ENCODE assay signal across 26 cellular contexts in the genomic region with DNA sequence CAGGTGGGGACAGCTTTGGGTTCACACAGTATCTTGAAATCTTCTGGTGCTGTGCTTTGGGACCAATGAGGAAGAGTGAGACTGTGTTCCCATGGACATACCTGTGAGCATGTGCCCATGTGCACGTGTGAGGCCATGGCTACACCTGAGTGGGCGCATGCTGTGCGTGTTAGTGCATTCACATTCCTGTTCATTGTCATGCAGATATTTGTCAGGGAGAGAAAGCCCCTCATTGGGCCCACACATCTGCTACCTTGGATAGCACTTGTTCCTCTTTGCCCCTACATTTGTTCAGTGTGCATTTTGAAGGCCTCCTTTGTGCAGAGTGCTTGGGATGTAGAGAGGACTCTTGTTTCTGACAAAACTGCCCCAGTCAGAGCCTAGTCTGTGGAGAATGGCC.
A peak's percentile ranks its signal among the peaks of the same experiment; 100 is the strongest.
DNase-seq lines count a peak whose midpoint lies in the region; ATAC-seq, FAIRE-seq and TF ChIP-seq lines count a peak whose summit lies in the region.
"Had no signal": no experiment of that assay in that cellular context is flagged by ENCODE, and none has a peak within 500 bp of the region (broad histone marks: within the 10 kb centered on the region; RNA-seq: fewer than 3 reads in every experiment).

No MANE protein-coding gene starts in this region.

- RAD21 ChIA-PET in GM12878 (lab: Charles Lee; ENCODE audit: unreplicated experiment): interaction anchor here (1.0 to 1.6 kb wide), 3 partner anchors 28 to 87 kb away, joined by 3 to 4 read pairs (median 4); no protein-coding TSS in a partner anchor

- no peaks in the 10 kb centered on the region for H3K27me3 ChIP-seq in GM12878 (replicated peaks in 1 of 2; ENCODE audit: control insufficient read depth in 2 of 2, insufficient read depth in 2 of 2, low read length in 1 of 2)
- H3K27me3 ChIP-seq: tibial artery had no signal

- no peak for DNase-seq in GM12878 (ENCODE audit: low read depth, low spot score)
- DNase-seq in type B pancreatic cell (ENCODE audit: extremely low spot score, unreplicated experiment): peak; percentile 48
- no peak for DNase-seq in activated gamma-delta T cell (lab: John Stamatoyannopoulos, UW)
- no peak for DNase-seq in kidney tubule cell (ENCODE audit: low spot score)
- DNase-seq: activated B cell treated with CpG ODN at 0.5 μM for 24 hours; activated naive CD4-positive, alpha-beta T cell; amniotic stem cell; CD4-positive, alpha-beta memory T cell; dermis blood vessel endothelial cell; Kasumi-1; kidney; NCI-H524; psoas muscle; stimulated activated CD4-positive, alpha-beta T cell treated with anti-CD3 and anti-CD28 coated beads, Interleukin-2, amount 100 ng/mL, for 24 hours; stimulated activated naive CD4-positive, alpha-beta T cell; tibial artery had no signal

- ATAC-seq in GM19395 (IDR thresholded peaks at IDR 0.05; ENCODE audit: unreplicated experiment) (peak; percentile 36), HG02798 (IDR thresholded peaks at IDR 0.05; ENCODE audit: poor library complexity, unreplicated experiment) (peak; percentile 1), GM12878 (no peak; the same call in 1 of the 3 replicates), GM19467 (IDR thresholded peaks at IDR 0.05; ENCODE audit: unreplicated experiment) (no peak)
- ATAC-seq: HCT116, psoas muscle, SK-N-SH treated with all-trans-retinoic acid at 6 μM for 48 hours had no signal

- POLR2A ChIA-PET in GM12878 (lab: Charles Lee): no interaction called here

- no peak overlapping the region for H3K9ac ChIP-seq in GM12878 (ENCODE audit: control insufficient read depth, insufficient read depth, low read length)

- SMC1A ChIA-PET in GM12878 (lab: Charles Lee; ENCODE audit: uncharacterized antibody, unreplicated experiment): interaction anchor here (0.5 to 1.6 kb wide), 6 partner anchors 21 to 229 kb away, joined by 3 to 4 read pairs (median 3); no protein-coding TSS in a partner anchor

- intact Hi-C loops in GM12878 (cut with micrococcal nuclease; ENCODE audit: unreplicated experiment): no loop called here

- TF ChIP-seq EP300 in GM12878 (IDR thresholded peaks at IDR 0.05; ENCODE audit: borderline replicate concordance in 1 of 2, control insufficient read depth in 1 of 2, low read depth in 2 of 2, low read length in 2 of 2): no peak

- no peaks in the 10 kb centered on the region for H3K36me3 Mint-ChIP-seq in type B pancreatic cell
- H3K36me3 Mint-ChIP-seq: activated CD4-positive, alpha-beta memory T cell treated with anti-CD3 and anti-CD28 coated beads for 36 hours; CD4-positive, alpha-beta memory T cell had no signal

- no peak overlapping the region for H3K27ac Mint-ChIP-seq in type B pancreatic cell
- H3K27ac Mint-ChIP-seq: activated B cell treated with CpG ODN at 0.5 μM for 24 hours; CD4-positive, alpha-beta memory T cell had no signal

- no peak for FAIRE-seq in GM12878 (lab: Jason Lieb, UNC)
- FAIRE-seq: kidney had no signal

- no peaks in the 10 kb centered on the region for H3K36me3 ChIP-seq in GM12878 (ENCODE audit: control insufficient read depth in 2 of 2, insufficient read depth in 2 of 2, low read length in 1 of 2)
- H3K36me3 ChIP-seq: tibial artery had no signal

- peaks cover 8% of the 10 kb centered on the region for H3K4me1 ChIP-seq in GM12878 (ENCODE audit: control insufficient read depth, insufficient read depth, low read length)
- H3K4me1 ChIP-seq: psoas muscle, tibial artery had no signal

- TF ChIP-seq POLR2A in GM12878 (IDR thresholded peaks at IDR 0.05; ENCODE audit: low read depth, low read length): no peak

- WGBS in GM12878 (ENCODE audit: insufficient coverage, insufficient replicate concordance, low lambda C conversion rate, missing lambda C conversion rate): 50% methylated on average over 3 of the region's 3 CpGs

- no peaks in the 10 kb centered on the region for H3K27me3 Mint-ChIP-seq in type B pancreatic cell
- H3K27me3 Mint-ChIP-seq: activated B cell treated with CpG ODN at 0.5 μM for 24 hours had no signal

- no peak for TF ChIP-seq RAD21 in GM12878 (IDR thresholded peaks at IDR 0.05; ENCODE audit: insufficient read depth, low read depth, low read length)

- BruUV-seq in GM12878 (replicated peaks; lab: Mats Ljungman, UMichigan): no TSS peak

- CTCF ChIA-PET in GM12878 (lab: Yijun Ruan, JAX): no interaction called here

- H4K20me1 ChIP-seq in GM12878 (ENCODE audit: control insufficient read depth, insufficient read depth): no peaks in the 10 kb centered on the region

- peak overlapping the region; percentile 11; the same call in 1 of the 2 replicates for H3K4me2 ChIP-seq in GM12878 (ENCODE audit: control insufficient read depth, insufficient read depth)

- H3K4me1 Mint-ChIP-seq in type B pancreatic cell (ENCODE audit: unreplicated experiment): no peaks in the 10 kb centered on the region
- H3K4me1 Mint-ChIP-seq: activated B cell treated with CpG ODN at 0.5 μM for 24 hours had no signal

- no peak overlapping the region for H3K4me3 Mint-ChIP-seq in type B pancreatic cell
- H3K4me3 Mint-ChIP-seq: activated B cell treated with CpG ODN at 0.5 μM for 24 hours; activated CD4-positive, alpha-beta memory T cell treated with anti-CD3 and anti-CD28 coated beads for 36 hours; CD4-positive, alpha-beta memory T cell had no signal

- in situ Hi-C loops in GM12878 (cut with MboI): no loop called here

- H2AFZ ChIP-seq in GM12878 (ENCODE audit: control insufficient read depth, low read depth, low read length): peak overlapping the region; percentile 67

- TF ChIP-seq CTCF in GM12878 (IDR thresholded peaks at IDR 0.05 in 2 of 3, conservative IDR thresholded peaks at IDR 0.05 in 1 of 3; ENCODE audit: control insufficient read depth in 2 of 3, extremely low read depth in 1 of 3, insufficient read depth in 1 of 3, low read depth in 3 of 3, low read length in 3 of 3) (no peak), type B pancreatic cell (conservative IDR thresholded peaks at IDR 0.05) (no peak)

- H3K9me3 Mint-ChIP-seq in type B pancreatic cell: no peaks in the 10 kb centered on the region

- no peak overlapping the region for H3K4me3 ChIP-seq in GM12878
- H3K4me3 ChIP-seq: lung, psoas muscle, skin epidermis, tibial artery had no signal

- H3K27ac ChIP-seq in GM12878 (ENCODE audit: control insufficient read depth, insufficient read depth): no peak overlapping the region
- H3K27ac ChIP-seq: epithelial cell of prostate, psoas muscle, RWPE1, skin epidermis, tibial artery had no signal

- H3K9me3 ChIP-seq in GM12878 (replicated peaks; ENCODE audit: control insufficient read depth, insufficient read depth, low read length): no peaks in the 10 kb centered on the region; the same call in 1 of the 3 replicates
- H3K9me3 ChIP-seq: psoas muscle, tibial artery had no signal

- no peaks in the 10 kb centered on the region for H3K79me2 ChIP-seq in GM12878 (ENCODE audit: control insufficient read depth, insufficient read depth, low read length)

TF ChIP-seq in GM12878, 131 proteins besides CTCF, POLR2A, EP300 and RAD21:
- TF ChIP-seq, protein P1, sequence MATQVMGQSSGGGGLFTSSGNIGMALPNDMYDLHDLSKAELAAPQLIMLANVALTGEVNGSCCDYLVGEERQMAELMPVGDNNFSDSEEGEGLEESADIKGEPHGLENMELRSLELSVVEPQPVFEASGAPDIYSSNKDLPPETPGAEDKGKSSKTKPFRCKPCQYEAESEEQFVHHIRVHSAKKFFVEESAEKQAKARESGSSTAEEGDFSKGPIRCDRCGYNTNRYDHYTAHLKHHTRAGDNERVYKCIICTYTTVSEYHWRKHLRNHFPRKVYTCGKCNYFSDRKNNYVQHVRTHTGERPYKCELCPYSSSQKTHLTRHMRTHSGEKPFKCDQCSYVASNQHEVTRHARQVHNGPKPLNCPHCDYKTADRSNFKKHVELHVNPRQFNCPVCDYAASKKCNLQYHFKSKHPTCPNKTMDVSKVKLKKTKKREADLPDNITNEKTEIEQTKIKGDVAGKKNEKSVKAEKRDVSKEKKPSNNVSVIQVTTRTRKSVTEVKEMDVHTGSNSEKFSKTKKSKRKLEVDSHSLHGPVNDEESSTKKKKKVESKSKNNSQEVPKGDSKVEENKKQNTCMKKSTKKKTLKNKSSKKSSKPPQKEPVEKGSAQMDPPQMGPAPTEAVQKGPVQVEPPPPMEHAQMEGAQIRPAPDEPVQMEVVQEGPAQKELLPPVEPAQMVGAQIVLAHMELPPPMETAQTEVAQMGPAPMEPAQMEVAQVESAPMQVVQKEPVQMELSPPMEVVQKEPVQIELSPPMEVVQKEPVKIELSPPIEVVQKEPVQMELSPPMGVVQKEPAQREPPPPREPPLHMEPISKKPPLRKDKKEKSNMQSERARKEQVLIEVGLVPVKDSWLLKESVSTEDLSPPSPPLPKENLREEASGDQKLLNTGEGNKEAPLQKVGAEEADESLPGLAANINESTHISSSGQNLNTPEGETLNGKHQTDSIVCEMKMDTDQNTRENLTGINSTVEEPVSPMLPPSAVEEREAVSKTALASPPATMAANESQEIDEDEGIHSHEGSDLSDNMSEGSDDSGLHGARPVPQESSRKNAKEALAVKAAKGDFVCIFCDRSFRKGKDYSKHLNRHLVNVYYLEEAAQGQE (IDR thresholded peaks at IDR 0.05; ENCODE audit: low read depth, low read length): peak; percentile 54; the same call in 1 of the 2 replicates
- TF ChIP-seq CEBPB (IDR thresholded peaks at IDR 0.05; ENCODE audit: borderline replicate concordance in 1 of 2, low read depth in 2 of 2, low read length in 2 of 2): no peak
TF ChIP-seq in GM12878: peak in this region for 1.

Comparison
In these comparisons a context has a peak if more than half of its experiments do, and no peak if none do; other contexts are left out.
1. ATAC-seq: peak in GM19395 (single experiment) and HG02798 (single experiment); none in GM12878 (single experiment) and GM19467 (single experiment).